ENCODE assay signal across 8 cellular contexts in genomic region chr6:28864321-28864923, GRCh38. TPM values are rescaled to one million over a fixed set of nuclear protein-coding genes. Genes with fewer than 3 reads are reported as not detected.
DNase-seq lines count a peak whose midpoint lies in the region; ATAC-seq and TF ChIP-seq lines count a peak whose summit lies in the region.

No MANE protein-coding gene starts in this region.

- H3K4me3 Mint-ChIP-seq in natural killer cell = peak overlapping the region; percentile 99

- H3K27ac ChIP-seq in BLaER1 treated with 17β-estradiol and CSF1 and Interleukin-3, amounts not matched to agents 10 nM and 100 nM = peak overlapping the region in 9 of 11 experiments; percentile 59 to 74 (median 72); a peak in 17 of 22 replicates

- intact Hi-C loops in natural killer cell (cut with micrococcal nuclease) = loop anchor here (2.0 to 5.0 kb wide), 2 partner anchors 118 to 1732 kb away; a partner anchor contains a TSS

- ATAC-seq in natural killer cell (no peak), GM19397 (IDR thresholded peaks at IDR 0.05; ENCODE audit: unreplicated experiment) (no peak), HG03432 (IDR thresholded peaks at IDR 0.05; ENCODE audit: unreplicated experiment) (no peak), HG02678 (IDR thresholded peaks at IDR 0.05; ENCODE audit: unreplicated experiment) (no peak)

- peak overlapping the region; percentile 70 to 87 (median 82) for H3K4me3 ChIP-seq in BLaER1 treated with 17β-estradiol and CSF1 and Interleukin-3, amounts not matched to agents 10 nM and 100 nM
- peak overlapping the region; percentile 69 for H3K4me3 ChIP-seq in Jurkat, Clone E6-1 (ENCODE audit: low read length)
- peak overlapping the region; percentile 77 for H3K4me3 ChIP-seq in choroid plexus epithelial cell (ENCODE audit: low read depth, low read length)

- peak overlapping the region; percentile 72 to 91 (median 82) for H3K4me2 ChIP-seq in BLaER1 treated with 17β-estradiol and CSF1 and Interleukin-3, amounts not matched to agents 10 nM and 100 nM

- H3K27me3 ChIP-seq in BLaER1 treated with 17β-estradiol and CSF1 and Interleukin-3, amounts not matched to agents 10 nM and 100 nM = no peaks in the 10 kb centered on the region

- peaks cover 0 to 4% of the 10 kb centered on the region in 2 donors for H3K9me3 Mint-ChIP-seq in natural killer cell

- peaks cover 11 to 19% of the 10 kb centered on the region in 2 donors for H3K27me3 Mint-ChIP-seq in natural killer cell (ENCODE audit: low read depth in 2 of 2)

- H4K20me1 ChIP-seq in BLaER1 treated with 17β-estradiol and CSF1 and Interleukin-3, amounts not matched to agents 10 nM and 100 nM = no peaks in the 10 kb centered on the region

- H3K36me3 ChIP-seq in BLaER1 treated with 17β-estradiol and CSF1 and Interleukin-3, amounts not matched to agents 10 nM and 100 nM = no peaks in the 10 kb centered on the region

- peaks cover 7 to 37% (median 26%) of the 10 kb centered on the region in 10 experiments for H3K4me1 ChIP-seq in BLaER1 treated with 17β-estradiol and CSF1 and Interleukin-3, amounts not matched to agents 10 nM and 100 nM

- H3K9me3 ChIP-seq in BLaER1 treated with 17β-estradiol and CSF1 and Interleukin-3, amounts not matched to agents 10 nM and 100 nM (replicated peaks in 1 of 11) = peaks cover 0 to 19% (median 7%) of the 10 kb centered on the region in 11 experiments; a peak in 15 of 22 replicates

- DNase-seq in Jurkat, Clone E6-1 (ENCODE audit: low read depth, low spot score) = no peak
- DNase-seq in choroid plexus epithelial cell (ENCODE audit: low read depth) (peak; percentile 61), natural killer cell (no peak)
- DNase-seq in stimulated activated CD8-positive, alpha-beta memory T cell treated with anti-CD3 and anti-CD28 coated beads, Interleukin-4, amount 100 ng/mL, for 48 hours = no peak

- peaks cover 50 to 55% of the 10 kb centered on the region in 2 donors for H3K4me1 Mint-ChIP-seq in natural killer cell

- H3K27ac Mint-ChIP-seq in natural killer cell = peak overlapping the region; percentile 93 to 99

- peak overlapping the region; percentile 67 to 83 (median 76); a peak in 21 of 22 replicates for H3K9ac ChIP-seq in BLaER1 treated with 17β-estradiol and CSF1 and Interleukin-3, amounts not matched to agents 10 nM and 100 nM

- TF ChIP-seq CTCF in choroid plexus epithelial cell (conservative IDR thresholded peaks at IDR 0.05; ENCODE audit: low read depth, low read length) = peak; percentile 48
- no peak for TF ChIP-seq CTCF in natural killer cell (IDR thresholded peaks at IDR 0.05)

- peaks cover 12% of the 10 kb centered on the region for H3K36me3 Mint-ChIP-seq in natural killer cell

RNA-seq across cellular contexts. Expression of gene TRIM27, which starts 59.4 kb away (rescaled TPM):
- polyA plus RNA-seq in Jurkat, Clone E6-1 (2012; ENCODE audit: insufficient read depth, insufficient read length) = 56.8 TPM
- 10 to 100 TPM; 19.3 to 33.6 (median 25.1) TPM for total RNA-seq in natural killer cell
